Comparison of ENCODE assay signal across 8 cellular contexts in the genomic region with DNA sequence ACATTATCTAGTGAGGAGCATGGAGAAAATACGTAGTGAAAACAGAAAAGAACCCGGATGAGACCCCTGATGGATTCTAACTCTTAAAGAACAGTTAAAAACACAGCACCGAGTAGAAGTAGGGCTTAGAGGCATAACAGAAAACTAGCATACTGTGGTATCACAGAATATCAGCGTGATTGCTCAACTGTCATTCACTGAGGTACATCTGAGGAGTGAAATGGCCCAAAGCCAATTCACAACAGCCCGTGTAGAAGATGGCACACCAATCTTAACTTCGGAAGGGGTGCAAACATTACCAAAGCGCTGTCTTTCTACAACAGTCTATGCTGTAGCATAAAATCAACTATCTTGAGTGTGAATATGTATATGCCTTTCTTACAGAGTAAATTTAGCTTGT. TPM values are rescaled to one million over a fixed set of nuclear protein-coding genes. Genes with fewer than 3 reads are reported as not detected.
DNase-seq lines count a peak whose midpoint lies in the region; ATAC-seq and TF ChIP-seq lines count a peak whose summit lies in the region.

No MANE protein-coding gene starts in this region.

- peak overlapping the region; percentile 37 for H3K56ac ChIP-seq in mesendoderm (ENCODE audit: low read length)

- H3K79me1 ChIP-seq in mesendoderm (ENCODE audit: low read length), result peaks cover 4% of the 10 kb centered on the region

- peak overlapping the region; percentile 12; the same call in 1 of the 2 replicates for H3K9ac ChIP-seq in HUES64 (ENCODE audit: low read depth, low read length)
- H3K9ac ChIP-seq in mesendoderm (ENCODE audit: low read length), result peak overlapping the region; percentile 52

- H3K9me3 Mint-ChIP-seq in central memory CD8-positive, alpha-beta T cell, result no peaks in the 10 kb centered on the region

- H3K9me3 ChIP-seq in HUES64 (ENCODE audit: insufficient read depth, low read depth, low read length), result no peaks in the 10 kb centered on the region; the same call in 1 of the 2 replicates

- H3K4me3 Mint-ChIP-seq in central memory CD8-positive, alpha-beta T cell, result peak overlapping the region; percentile 87

- intact Hi-C loops in lower leg skin (cut with DNase I; ENCODE audit: low total_unique reads), result no loop called here

- ATAC-seq in central memory CD8-positive, alpha-beta T cell (replicated peaks; ENCODE audit: extremely low read depth, poor library complexity, severe bottlenecking), result no peak

- H4K8ac ChIP-seq in mesendoderm (ENCODE audit: low read depth, low read length), result no peak overlapping the region

- H3K27me3 Mint-ChIP-seq in central memory CD8-positive, alpha-beta T cell, result no peaks in the 10 kb centered on the region

- H2BK15ac ChIP-seq in mesendoderm (replicated peaks; ENCODE audit: low read depth), result no peak overlapping the region

- DNase-seq in AML-193 (lab: John Stamatoyannopoulos, UW), result peak; percentile 6 to 14
- no peak for DNase-seq in central memory CD8-positive, alpha-beta T cell (ENCODE audit: low spot score in 2 of 2)
- DNase-seq in mesendoderm, result no peak
- DNase-seq in NCI-H2081 treated with DMSO at 0.1 percent for 48 hours (lab: John Stamatoyannopoulos, UW), result no peak
- DNase-seq in lower leg skin (ENCODE audit: low spot score in 2 of 2), result no peak
- no peak for DNase-seq in NCI-H1436 (lab: John Stamatoyannopoulos, UW)
- no peak for DNase-seq in kidney tubule cell (ENCODE audit: low spot score)

- H2AK5ac ChIP-seq in mesendoderm (ENCODE audit: low read length), result no peak overlapping the region

- no peak overlapping the region for H4K5ac ChIP-seq in mesendoderm (ENCODE audit: low read length)

- H3K18ac ChIP-seq in mesendoderm (ENCODE audit: low read length), result no peak overlapping the region

- H3K4me2 ChIP-seq in mesendoderm (ENCODE audit: low read length), result peak overlapping the region; percentile 42

- peaks cover 13% of the 10 kb centered on the region for H3K36me3 Mint-ChIP-seq in central memory CD8-positive, alpha-beta T cell (ENCODE audit: insufficient read depth)

- peak overlapping the region; percentile 72 for H3K23ac ChIP-seq in mesendoderm (ENCODE audit: low read length)

- H3K4ac ChIP-seq in mesendoderm (ENCODE audit: low read depth, low read length), result no peak overlapping the region

- H2BK120ac ChIP-seq in mesendoderm (ENCODE audit: low read depth, low read length), result no peak overlapping the region

- no peak overlapping the region for H3K27ac Mint-ChIP-seq in central memory CD8-positive, alpha-beta T cell (ENCODE audit: low read depth)

- WGBS in HUES64, result 77% methylated on average over 7 of the region's 7 CpGs
- no CpG with 5 or more reads among the region's 7 CpGs for WGBS in mesendoderm (ENCODE audit: extremely low coverage, insufficient coverage, low lambda C conversion rate)
- 42 to 53% methylated on average over 7 of the region's 7 CpGs for WGBS in lower leg skin, 2 donors

- H3K36me3 ChIP-seq in HUES64 (ENCODE audit: insufficient read depth, low read length), result peaks cover 6% of the 10 kb centered on the region; the same call in 1 of the 2 replicates
- no peaks in the 10 kb centered on the region for H3K36me3 ChIP-seq in mesendoderm (ENCODE audit: control insufficient read depth, insufficient read depth, low read length)

- H3K27ac ChIP-seq in HUES64 (ENCODE audit: low read depth, low read length) (no peak overlapping the region), mesendoderm (ENCODE audit: low read depth, low read length) (no peak overlapping the region)

- no peaks in the 10 kb centered on the region for H3K4me1 Mint-ChIP-seq in central memory CD8-positive, alpha-beta T cell

- no peak for TF ChIP-seq CTCF in lower leg skin (IDR thresholded peaks at IDR 0.05)

- H3K27me3 ChIP-seq in HUES64 (ENCODE audit: insufficient read depth, low read length) (no peaks in the 10 kb centered on the region), mesendoderm (ENCODE audit: insufficient read depth, low read length, poor library complexity) (no peaks in the 10 kb centered on the region)

- H2BK5ac ChIP-seq in mesendoderm (ENCODE audit: low read length), result no peak overlapping the region

- H3K4me3 ChIP-seq in HUES64 (ENCODE audit: low read length) (peak overlapping the region; percentile 84), mesendoderm (ENCODE audit: low read length) (no peak overlapping the region), lower leg skin (ENCODE audit: low read depth, poor library complexity, severe bottlenecking) (no peak overlapping the region)

- H3K4me1 ChIP-seq in HUES64 (ENCODE audit: insufficient read depth, low read length) (peaks cover 16% of the 10 kb centered on the region), mesendoderm (ENCODE audit: control insufficient read depth, low read depth, low read length) (peaks cover 3% of the 10 kb centered on the region)

- H3K79me2 ChIP-seq in mesendoderm (ENCODE audit: control insufficient read depth, insufficient read depth, low read length), result peaks cover 36% of the 10 kb centered on the region

- no peak for TF ChIP-seq POLR2A in lower leg skin (IDR thresholded peaks at IDR 0.05)

RNA-seq across cellular contexts. Expression of gene CLASP2, which starts 1.8 kb away (rescaled TPM):
- 26.4 TPM for polyA plus RNA-seq in HUES64 (2013, experiment 1 of 2)
- polyA plus RNA-seq in HUES64 (2013, experiment 2 of 2), result 26.0 TPM
- 18.2 TPM for polyA plus RNA-seq in mesendoderm (2013, experiment 1 of 2)
- 19.6 TPM for polyA plus RNA-seq in mesendoderm (2013, experiment 2 of 2)
- 10 to 100 TPM; 27.2 to 76.8 (median 49.8) TPM for total RNA-seq in lower leg skin

Comparison
In these comparisons a context has a peak if more than half of its experiments do, and no peak if none do; other contexts are left out.
1. DNase-seq: peak in AML-193 (2 of 2); none in central memory CD8-positive, alpha-beta T cell (0 of 2), mesendoderm (single experiment), NCI-H2081 treated with DMSO at 0.1 percent for 48 hours (single experiment), lower leg skin (0 of 2), NCI-H1436 (single experiment) and kidney tubule cell (single experiment).